1 cellular context compared by ENCODE assay signal in genomic region chr2:134260726-134261125, GRCh38.
TF ChIP-seq lines count a peak whose summit lies in the region.

No MANE protein-coding gene starts in this region.

TF ChIP-seq in WTC11, 78 proteins besides CTCF, POLR2A, EP300 and RAD21 (continued from another document):
- TF ChIP-seq ARID4B (CRISPR knock-in tag; IDR thresholded peaks at IDR 0.05; ENCODE audit: borderline replicate concordance) (no peak), AFF4 (CRISPR knock-in tag; IDR thresholded peaks at IDR 0.05; ENCODE audit: borderline replicate concordance) (no peak), ESRRA (CRISPR knock-in tag; IDR thresholded peaks at IDR 0.05; ENCODE audit: borderline replicate concordance) (no peak), SOX15 (CRISPR knock-in tag; IDR thresholded peaks at IDR 0.05) (no peak), NFATC4 (CRISPR knock-in tag; IDR thresholded peaks at IDR 0.05) (no peak), ATF2 (CRISPR knock-in tag; IDR thresholded peaks at IDR 0.05; ENCODE audit: borderline replicate concordance, low read depth) (no peak), USF2 (CRISPR knock-in tag; IDR thresholded peaks at IDR 0.05) (no peak)
